ENCODE assay signal across 11 cellular contexts in genomic region chr3:194395201-194395600, GRCh38.
DNase-seq lines count a peak whose midpoint lies in the region; ATAC-seq and TF ChIP-seq lines count a peak whose summit lies in the region.
"Had no signal": no experiment of that assay in that cellular context is flagged by ENCODE, and none has a peak within 500 bp of the region (broad histone marks: within the 10 kb centered on the region; RNA-seq: fewer than 3 reads in every experiment).

No MANE protein-coding gene starts in this region.

- H2AFZ ChIP-seq in DND-41 (ENCODE audit: low read depth, low read length): no peak overlapping the region

- peaks cover 57% of the 10 kb centered on the region for H3K4me1 ChIP-seq in DND-41 (ENCODE audit: insufficient read depth, low read length)
- peaks cover 3 to 20% of the 10 kb centered on the region in 2 donors for H3K4me1 ChIP-seq in mucosa of rectum (ENCODE audit: control insufficient read depth in 2 of 2, insufficient read depth in 2 of 2, low read length in 2 of 2)

- no peaks in the 10 kb centered on the region for H4K20me1 ChIP-seq in DND-41 (ENCODE audit: insufficient read depth, low read length)

- ATAC-seq in DND-41 (ENCODE audit: insufficient read depth, low read depth) (no peak), GM21381 (IDR thresholded peaks at IDR 0.05; ENCODE audit: unreplicated experiment) (no peak), HG02852 (IDR thresholded peaks at IDR 0.05; ENCODE audit: unreplicated experiment) (no peak)

- peak overlapping the region; percentile 67; the same call in 1 of the 2 replicates for H3K4me2 ChIP-seq in DND-41 (ENCODE audit: insufficient read depth, low read length)

- peak overlapping the region; percentile 56 for H3K4me3 Mint-ChIP-seq in activated naive CD8-positive, alpha-beta T cell

- no peaks in the 10 kb centered on the region for H3K27me3 Mint-ChIP-seq in activated naive CD8-positive, alpha-beta T cell

- H3K36me3 Mint-ChIP-seq in activated naive CD8-positive, alpha-beta T cell: no peaks in the 10 kb centered on the region

- H3K4me3 ChIP-seq in DND-41 (ENCODE audit: low read depth in 1 of 2, low read length in 2 of 2): no peak overlapping the region
- no peak overlapping the region for H3K4me3 ChIP-seq in mucosa of rectum (ENCODE audit: low read length in 2 of 2)

- 0 out of 2 replicates have a peak overlapping the region, but pooled peaks have one; percentile 38 for H3K9ac ChIP-seq in DND-41 (ENCODE audit: low read depth, low read length)
- no peak overlapping the region for H3K9ac ChIP-seq in mucosa of rectum (ENCODE audit: low read depth in 1 of 2, low read length in 2 of 2)

- H3K36me3 ChIP-seq in DND-41 (ENCODE audit: insufficient read depth, low read length) (no peaks in the 10 kb centered on the region), mucosa of rectum (ENCODE audit: control insufficient read depth in 2 of 2, insufficient read depth in 2 of 2, low read length in 2 of 2) (no peaks in the 10 kb centered on the region)

- peaks cover 5% of the 10 kb centered on the region for H3K27me3 ChIP-seq in DND-41 (ENCODE audit: insufficient read depth, low read length, poor library complexity)
- H3K27me3 ChIP-seq in mucosa of rectum (ENCODE audit: control insufficient read depth in 2 of 2, insufficient read depth in 2 of 2, low read length in 2 of 2): no peaks in the 10 kb centered on the region

- peak overlapping the region; percentile 58 for H3K27ac Mint-ChIP-seq in activated naive CD8-positive, alpha-beta T cell

- peak; percentile 31 for DNase-seq in DND-41
- peak; percentile 76 for DNase-seq in NCI-H146 treated with DMSO at 0.1 percent for 48 hours (lab: John Stamatoyannopoulos, UW; ENCODE audit: unreplicated experiment)
- no peak for DNase-seq in superior temporal gyrus (ENCODE audit: extremely low spot score)
- DNase-seq in T1000 (lab: John Stamatoyannopoulos, UW): no peak
- DNase-seq: activated CD4-positive, CD25-positive, alpha-beta regulatory T cell treated with anti-CD3 and anti-CD28 coated beads, Interleukin-2, amount 50 U/mL, for 72 hours; NK-92 treated with Interleukin-12 subunit alpha and Interleukin-12 subunit beta, amount 100 ng/mL, for 24 hours; stimulated activated CD8-positive, alpha-beta memory T cell treated with anti-CD3 and anti-CD28 coated beads, Interleukin-4, amount 100 ng/mL, for 48 hours had no signal

- no peaks in the 10 kb centered on the region for H3K79me2 ChIP-seq in DND-41 (ENCODE audit: insufficient read depth, low read length)

- H3K27ac ChIP-seq in DND-41 (ENCODE audit: low read length) (peak overlapping the region; percentile 78; the same call in 1 of the 2 replicates), mucosa of rectum (ENCODE audit: low read depth in 2 of 2, low read length in 2 of 2) (peak overlapping the region; percentile 10 to 63)

- H3K9me3 ChIP-seq in DND-41 (ENCODE audit: insufficient read depth, low read length, severe bottlenecking) (peaks cover 9% of the 10 kb centered on the region), mucosa of rectum (ENCODE audit: control insufficient read depth in 2 of 2, low read length in 2 of 2) (no peaks in the 10 kb centered on the region)

- TF ChIP-seq CTCF in DND-41 (IDR thresholded peaks at IDR 0.05; ENCODE audit: borderline replicate concordance, extremely low read depth, low read length, poor library complexity, severe bottlenecking): no peak

- H3K4me1 Mint-ChIP-seq in activated naive CD8-positive, alpha-beta T cell (ENCODE audit: low read depth): peaks cover 52% of the 10 kb centered on the region

- H3K9me3 Mint-ChIP-seq in activated naive CD8-positive, alpha-beta T cell (ENCODE audit: low read depth): peaks cover 12% of the 10 kb centered on the region

Comparison
In these comparisons a context has a peak if more than half of its experiments do, and no peak if none do; other contexts are left out.
1. DNase-seq: peak in DND-41 (single experiment) and NCI-H146 treated with DMSO at 0.1 percent for 48 hours (single experiment); none in superior temporal gyrus (single experiment) and T1000 (single experiment).